Comparison of ENCODE assay signal across 7 cellular contexts in the genomic region with DNA sequence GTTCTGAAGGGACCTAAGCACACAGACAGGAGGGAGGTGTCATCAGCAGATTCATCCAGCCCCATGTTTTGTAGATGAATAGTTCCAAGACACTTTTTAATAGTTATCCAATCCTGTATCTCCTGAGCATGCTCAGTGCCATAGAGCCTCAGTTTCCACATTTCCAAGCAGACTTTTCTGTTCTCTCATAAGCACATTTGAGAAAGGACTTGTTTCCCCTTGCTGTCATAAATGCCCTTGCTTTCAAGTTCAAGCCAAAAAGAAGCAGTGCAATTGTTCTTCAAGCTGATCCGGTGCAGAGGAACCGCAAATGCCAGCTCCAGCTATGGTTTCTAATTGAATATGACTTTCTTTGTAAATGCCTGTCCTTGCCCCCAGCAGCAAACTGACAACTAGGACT.
A peak's percentile ranks its signal among the peaks of the same experiment; 100 is the strongest.
DNase-seq lines count a peak whose midpoint lies in the region; ATAC-seq and TF ChIP-seq lines count a peak whose summit lies in the region.
"Not testable (repeated sequence)": the region's sequence is repeated elsewhere in the genome, so short reads cannot be mapped to it uniquely, and the experiment has no call there.

No MANE protein-coding gene starts in this region.

- H4K20me1 ChIP-seq in OCI-LY3 (ENCODE audit: insufficient read depth, low read length), result not testable (repeated sequence)

- not testable (repeated sequence) for H3K36me3 ChIP-seq in OCI-LY3 (replicated peaks; ENCODE audit: low read depth, low read length)

- in situ Hi-C loops in GM13977 (cut with MboI; ENCODE audit: low pct_unique_long_range_greater_than_20kb, low sequenced_read_pairs, unreplicated experiment), result not testable (repeated sequence)

- H3K27ac ChIP-seq in OCI-LY3 (ENCODE audit: low read length), result peak overlapping the region; percentile 93

- ATAC-seq in stimulated activated effector memory CD8-positive, alpha-beta T cell treated with anti-CD3 and anti-CD28 coated beads, Interleukin-12 subunit alpha, Interleukin-12 subunit beta, amount 100 ng/mL, for 72 hours, result peak; percentile 27

- H3K79me2 ChIP-seq in OCI-LY3 (ENCODE audit: low read length), result not testable (repeated sequence)

- not testable (repeated sequence) for H3K27me3 Mint-ChIP-seq in activated CD4-positive, alpha-beta T cell treated with anti-CD3 and anti-CD28 coated beads, Interleukin-2, amount 10 ng/mL, durations not matched to agents 7 days and 5 days; activated CD4-positive, alpha-beta memory T cell treated with anti-CD3 and anti-CD28 coated beads, Interleukin-2, amount 10 ng/mL, durations not matched to agents 7 days and 5 days; activated T-helper 1 cell treated with anti-CD3 and anti-CD28 coated beads, Interleukin-12 subunit alpha, Interleukin-12 subunit beta, Interleukin-2, Interleukin-4 antibody, amounts not matched to agents 30 ng/mL and 10 ng/mL and 1 ng/mL, durations not matched to agents 14 hours and 24 hours and 36 hours (ENCODE audit: insufficient read depth); activated naive CD4-positive, alpha-beta T cell treated with anti-CD3 and anti-CD28 coated beads, Interleukin-2, amount 10 ng/mL, durations not matched to agents 7 days and 5 days

- peak overlapping the region; percentile 11; the same call in 1 of the 2 replicates for H3K4me2 ChIP-seq in OCI-LY3 (ENCODE audit: low read length)

- peaks cover 74% of the 10 kb centered on the region for H3K4me1 ChIP-seq in OCI-LY3 (ENCODE audit: low read length)

- H3K9me3 Mint-ChIP-seq in activated CD4-positive, alpha-beta T cell treated with anti-CD3 and anti-CD28 coated beads, Interleukin-2, amount 10 ng/mL, durations not matched to agents 7 days and 5 days; activated CD4-positive, alpha-beta memory T cell treated with anti-CD3 and anti-CD28 coated beads, Interleukin-2, amount 10 ng/mL, durations not matched to agents 7 days and 5 days; activated T-helper 1 cell treated with anti-CD3 and anti-CD28 coated beads, Interleukin-12 subunit alpha, Interleukin-12 subunit beta, Interleukin-2, Interleukin-4 antibody, amounts not matched to agents 30 ng/mL and 10 ng/mL and 1 ng/mL, durations not matched to agents 14 hours and 24 hours and 36 hours; activated naive CD4-positive, alpha-beta T cell treated with anti-CD3 and anti-CD28 coated beads, Interleukin-2, amount 10 ng/mL, durations not matched to agents 7 days and 5 days; stimulated activated effector memory CD8-positive, alpha-beta T cell treated with anti-CD3 and anti-CD28 coated beads, Interleukin-12 subunit alpha, Interleukin-12 subunit beta, amount 100 ng/mL, for 72 hours: not testable (repeated sequence)

- not testable (repeated sequence) for H3K9me3 ChIP-seq in OCI-LY3 (ENCODE audit: insufficient read depth, low read length)

- peaks cover 31% of the 10 kb centered on the region for H3K4me1 Mint-ChIP-seq in activated CD4-positive, alpha-beta T cell treated with anti-CD3 and anti-CD28 coated beads, Interleukin-2, amount 10 ng/mL, durations not matched to agents 7 days and 5 days
- H3K4me1 Mint-ChIP-seq in activated CD4-positive, alpha-beta memory T cell treated with anti-CD3 and anti-CD28 coated beads, Interleukin-2, amount 10 ng/mL, durations not matched to agents 7 days and 5 days, result peaks cover 44% of the 10 kb centered on the region
- H3K4me1 Mint-ChIP-seq in activated T-helper 1 cell treated with anti-CD3 and anti-CD28 coated beads, Interleukin-12 subunit alpha, Interleukin-12 subunit beta, Interleukin-2, Interleukin-4 antibody, amounts not matched to agents 30 ng/mL and 10 ng/mL and 1 ng/mL, durations not matched to agents 14 hours and 24 hours and 36 hours (ENCODE audit: low read depth), result peaks cover 32% of the 10 kb centered on the region
- H3K4me1 Mint-ChIP-seq in activated naive CD4-positive, alpha-beta T cell treated with anti-CD3 and anti-CD28 coated beads, Interleukin-2, amount 10 ng/mL, durations not matched to agents 7 days and 5 days, result peaks cover 41% of the 10 kb centered on the region
- peaks cover 28% of the 10 kb centered on the region for H3K4me1 Mint-ChIP-seq in stimulated activated effector memory CD8-positive, alpha-beta T cell treated with anti-CD3 and anti-CD28 coated beads, Interleukin-12 subunit alpha, Interleukin-12 subunit beta, amount 100 ng/mL, for 72 hours

- not testable (repeated sequence) for TF ChIP-seq CTCF in GM13977 (IDR thresholded peaks at IDR 0.05; ENCODE audit: extremely low read depth, insufficient read depth, missing control alignments); OCI-LY3 (IDR thresholded peaks at IDR 0.05; ENCODE audit: low read depth, low read length)

- not testable (repeated sequence) for H3K36me3 Mint-ChIP-seq in activated CD4-positive, alpha-beta T cell treated with anti-CD3 and anti-CD28 coated beads, Interleukin-2, amount 10 ng/mL, durations not matched to agents 7 days and 5 days (ENCODE audit: low read depth); activated CD4-positive, alpha-beta memory T cell treated with anti-CD3 and anti-CD28 coated beads, Interleukin-2, amount 10 ng/mL, durations not matched to agents 7 days and 5 days (ENCODE audit: low read depth); activated T-helper 1 cell treated with anti-CD3 and anti-CD28 coated beads, Interleukin-12 subunit alpha, Interleukin-12 subunit beta, Interleukin-2, Interleukin-4 antibody, amounts not matched to agents 30 ng/mL and 10 ng/mL and 1 ng/mL, durations not matched to agents 14 hours and 24 hours and 36 hours (ENCODE audit: low read depth); activated naive CD4-positive, alpha-beta T cell treated with anti-CD3 and anti-CD28 coated beads, Interleukin-2, amount 10 ng/mL, durations not matched to agents 7 days and 5 days; stimulated activated effector memory CD8-positive, alpha-beta T cell treated with anti-CD3 and anti-CD28 coated beads, Interleukin-12 subunit alpha, Interleukin-12 subunit beta, amount 100 ng/mL, for 72 hours

- H3K4me3 ChIP-seq in OCI-LY3 (ENCODE audit: low read length), result not testable (repeated sequence)

- not testable (repeated sequence) for H2AFZ ChIP-seq in OCI-LY3 (ENCODE audit: low read depth, low read length)

- intact Hi-C loops in activated T-helper 1 cell treated with anti-CD3 and anti-CD28 coated beads, Interleukin-12 subunit alpha, Interleukin-12 subunit beta, Interleukin-2, Interleukin-4 antibody, amounts not matched to agents 30 ng/mL and 10 ng/mL and 1 ng/mL, durations not matched to agents 14 hours and 24 hours and 36 hours (cut with micrococcal nuclease), result not testable (repeated sequence)

- not testable (repeated sequence) for H3K27me3 ChIP-seq in OCI-LY3 (ENCODE audit: low read depth, low read length)

- H3K27ac Mint-ChIP-seq in activated CD4-positive, alpha-beta T cell treated with anti-CD3 and anti-CD28 coated beads, Interleukin-2, amount 10 ng/mL, durations not matched to agents 7 days and 5 days, result peak overlapping the region; percentile 81
- peak overlapping the region; percentile 89 for H3K27ac Mint-ChIP-seq in activated CD4-positive, alpha-beta memory T cell treated with anti-CD3 and anti-CD28 coated beads, Interleukin-2, amount 10 ng/mL, durations not matched to agents 7 days and 5 days
- peak overlapping the region; percentile 29 for H3K27ac Mint-ChIP-seq in activated T-helper 1 cell treated with anti-CD3 and anti-CD28 coated beads, Interleukin-12 subunit alpha, Interleukin-12 subunit beta, Interleukin-2, Interleukin-4 antibody, amounts not matched to agents 30 ng/mL and 10 ng/mL and 1 ng/mL, durations not matched to agents 14 hours and 24 hours and 36 hours
- H3K27ac Mint-ChIP-seq in activated naive CD4-positive, alpha-beta T cell treated with anti-CD3 and anti-CD28 coated beads, Interleukin-2, amount 10 ng/mL, durations not matched to agents 7 days and 5 days, result peak overlapping the region; percentile 76
- not testable (repeated sequence) for H3K27ac Mint-ChIP-seq in stimulated activated effector memory CD8-positive, alpha-beta T cell treated with anti-CD3 and anti-CD28 coated beads, Interleukin-12 subunit alpha, Interleukin-12 subunit beta, amount 100 ng/mL, for 72 hours

- CTCF ChIA-PET in activated CD4-positive, alpha-beta T cell treated with anti-CD3 and anti-CD28 coated beads, Interleukin-2, amount 10 ng/mL, durations not matched to agents 7 days and 5 days (lab: Charles Lee); activated CD4-positive, alpha-beta memory T cell treated with anti-CD3 and anti-CD28 coated beads, Interleukin-2, amount 10 ng/mL, durations not matched to agents 7 days and 5 days (lab: Charles Lee); activated naive CD4-positive, alpha-beta T cell treated with anti-CD3 and anti-CD28 coated beads, Interleukin-2, amount 10 ng/mL, durations not matched to agents 7 days and 5 days (lab: Charles Lee): not testable (repeated sequence)

- POLR2A ChIA-PET in activated CD4-positive, alpha-beta T cell treated with anti-CD3 and anti-CD28 coated beads, Interleukin-2, amount 10 ng/mL, durations not matched to agents 7 days and 5 days (lab: Charles Lee); activated CD4-positive, alpha-beta memory T cell treated with anti-CD3 and anti-CD28 coated beads, Interleukin-2, amount 10 ng/mL, durations not matched to agents 7 days and 5 days (lab: Charles Lee): not testable (repeated sequence)

- DNase-seq in GM13977 (ENCODE audit: low spot score), result peak; percentile 0
- not testable (repeated sequence) for DNase-seq in activated CD4-positive, alpha-beta T cell treated with anti-CD3 and anti-CD28 coated beads, Interleukin-2, amount 10 ng/mL, durations not matched to agents 7 days and 5 days; activated CD4-positive, alpha-beta memory T cell treated with anti-CD3 and anti-CD28 coated beads, Interleukin-2, amount 10 ng/mL, durations not matched to agents 7 days and 5 days; activated T-helper 1 cell treated with anti-CD3 and anti-CD28 coated beads, Interleukin-12 subunit alpha, Interleukin-12 subunit beta, Interleukin-2, Interleukin-4 antibody, amounts not matched to agents 30 ng/mL and 10 ng/mL and 1 ng/mL, durations not matched to agents 14 hours and 24 hours and 36 hours (ENCODE audit: low spot score); activated naive CD4-positive, alpha-beta T cell treated with anti-CD3 and anti-CD28 coated beads, Interleukin-2, amount 10 ng/mL, durations not matched to agents 7 days and 5 days; stimulated activated effector memory CD8-positive, alpha-beta T cell treated with anti-CD3 and anti-CD28 coated beads, Interleukin-12 subunit alpha, Interleukin-12 subunit beta, amount 100 ng/mL, for 72 hours (ENCODE audit: low spot score in 2 of 2)

- H3K4me3 Mint-ChIP-seq in activated CD4-positive, alpha-beta T cell treated with anti-CD3 and anti-CD28 coated beads, Interleukin-2, amount 10 ng/mL, durations not matched to agents 7 days and 5 days; activated CD4-positive, alpha-beta memory T cell treated with anti-CD3 and anti-CD28 coated beads, Interleukin-2, amount 10 ng/mL, durations not matched to agents 7 days and 5 days; activated T-helper 1 cell treated with anti-CD3 and anti-CD28 coated beads, Interleukin-12 subunit alpha, Interleukin-12 subunit beta, Interleukin-2, Interleukin-4 antibody, amounts not matched to agents 30 ng/mL and 10 ng/mL and 1 ng/mL, durations not matched to agents 14 hours and 24 hours and 36 hours; activated naive CD4-positive, alpha-beta T cell treated with anti-CD3 and anti-CD28 coated beads, Interleukin-2, amount 10 ng/mL, durations not matched to agents 7 days and 5 days; stimulated activated effector memory CD8-positive, alpha-beta T cell treated with anti-CD3 and anti-CD28 coated beads, Interleukin-12 subunit alpha, Interleukin-12 subunit beta, amount 100 ng/mL, for 72 hours: not testable (repeated sequence)

- H3K9ac ChIP-seq in OCI-LY3 (ENCODE audit: low read length), result peak overlapping the region; percentile 67
